ENCODE assay signal across 19 cellular contexts in genomic region chr9:12462861-12463260, GRCh38.
DNase-seq lines count a peak whose midpoint lies in the region; ATAC-seq and TF ChIP-seq lines count a peak whose summit lies in the region.
"Had no signal": no experiment of that assay in that cellular context is flagged by ENCODE, and none has a peak within 500 bp of the region (broad histone marks: within the 10 kb centered on the region; RNA-seq: fewer than 3 reads in every experiment).

No MANE protein-coding gene starts in this region.

- H4K8ac ChIP-seq in H9 (replicated peaks; ENCODE audit: insufficient read length, low read depth, low read length) (no peak overlapping the region), mesendoderm (ENCODE audit: low read depth, low read length) (no peak overlapping the region)

- H3F3A ChIP-seq in GM23338 (replicated peaks; ENCODE audit: low read depth), result no peaks in the 10 kb centered on the region

- H4K91ac ChIP-seq in H9 (ENCODE audit: insufficient read length, low read depth, low read length), result no peak overlapping the region

- H3K27me3 ChIP-seq in GM23338 (ENCODE audit: insufficient read depth) (no peaks in the 10 kb centered on the region), H9 (ENCODE audit: insufficient read depth, low read length) (no peaks in the 10 kb centered on the region), mesendoderm (ENCODE audit: insufficient read depth, low read length, poor library complexity) (no peaks in the 10 kb centered on the region)
- H3K27me3 ChIP-seq: BLaER1 treated with 17β-estradiol and CSF1 and Interleukin-3, amounts not matched to agents 10 nM and 100 nM had no signal

- H3K9ac ChIP-seq in H9 (ENCODE audit: extremely low read depth, insufficient read length, low read length) (no peak overlapping the region), mesendoderm (ENCODE audit: low read length) (no peak overlapping the region)
- H3K9ac ChIP-seq: BLaER1 treated with 17β-estradiol and CSF1 and Interleukin-3, amounts not matched to agents 10 nM and 100 nM had no signal

- H3K23ac ChIP-seq in H9 (ENCODE audit: insufficient read length, low read depth, low read length), result no peak overlapping the region
- H3K23ac ChIP-seq in mesendoderm (ENCODE audit: low read length), result no peak overlapping the region

- H3K9me2 ChIP-seq in GM23338 (ENCODE audit: insufficient read depth), result peaks cover 8% of the 10 kb centered on the region; the same call in 1 of the 2 replicates

- no peak overlapping the region for H2BK12ac ChIP-seq in H9 (ENCODE audit: insufficient read length, low read depth, low read length)

- H3K79me1 ChIP-seq in H9 (ENCODE audit: insufficient read depth, low read depth, low read length, poor library complexity, severe bottlenecking) (no peaks in the 10 kb centered on the region), mesendoderm (ENCODE audit: low read length) (no peaks in the 10 kb centered on the region)

- H3K56ac ChIP-seq in H9 (ENCODE audit: insufficient read length, low read depth, low read length), result no peak overlapping the region
- H3K56ac ChIP-seq in mesendoderm (ENCODE audit: low read length), result no peak overlapping the region

- H2AFZ ChIP-seq in GM23338 (no peak overlapping the region), H9 (ENCODE audit: low read length) (no peak overlapping the region)

- H3T11ph ChIP-seq in H9 (ENCODE audit: low read length), result no peak overlapping the region

- no peaks in the 10 kb centered on the region for H3K23me2 ChIP-seq in H9 (ENCODE audit: insufficient read length, low read depth, low read length, poor library complexity, severe bottlenecking)

- H3K18ac ChIP-seq in H9 (ENCODE audit: insufficient read length, low read depth, low read length) (no peak overlapping the region), mesendoderm (ENCODE audit: low read length) (no peak overlapping the region)

- H3K27ac ChIP-seq in GM23338 (ENCODE audit: low read depth) (peak overlapping the region; percentile 88), H9 (ENCODE audit: insufficient read length, low read depth, low read length) (no peak overlapping the region), mesendoderm (ENCODE audit: low read depth, low read length) (no peak overlapping the region)
- H3K27ac ChIP-seq: BLaER1 treated with 17β-estradiol and CSF1 and Interleukin-3, amounts not matched to agents 10 nM and 100 nM; C4-2B had no signal

- H3K14ac ChIP-seq in H9 (ENCODE audit: insufficient read depth, low read length), result no peak overlapping the region

- in situ Hi-C loops in G401 (cut with HindIII; ENCODE audit: low sequenced_read_pairs), result no loop called here

- CTCF ChIA-PET in WTC11 (lab: Charles Lee), result no interaction called here

- POLR2A ChIA-PET in WTC11 (lab: Charles Lee), result no interaction called here

- no peak for DNase-seq in GM23338 (ENCODE audit: low spot score)
- DNase-seq in H9, result no peak
- no peak for DNase-seq in WTC11 (ENCODE audit: low spot score)
- DNase-seq in mesendoderm, result no peak
- no peak for DNase-seq in G401 (ENCODE audit: low spot score)
- DNase-seq in RPMI8226, result no peak
- DNase-seq: 8988T; ACHN; Caco-2; Calu3; CD4-positive, alpha-beta T cell; CD8-positive, alpha-beta T cell; DMS79; DND-41; EL; GF-D8 had no signal

- H3K4me1 ChIP-seq in GM23338 (ENCODE audit: insufficient read depth) (peaks cover 41% of the 10 kb centered on the region), H9 (ENCODE audit: insufficient read depth, low read length) (peaks cover 11% of the 10 kb centered on the region), mesendoderm (ENCODE audit: control insufficient read depth, low read depth, low read length) (peaks cover 2% of the 10 kb centered on the region)
- H3K4me1 ChIP-seq: Caco-2 had no signal

- TF ChIP-seq CTCF in GM23338 (conservative IDR thresholded peaks at IDR 0.05; ENCODE audit: low read depth in 2 of 2) (no peak), H9 (conservative IDR thresholded peaks at IDR 0.05) (no peak), WTC11 (IDR thresholded peaks at IDR 0.05) (no peak)

- H3K4me3 ChIP-seq in GM23338 (no peak overlapping the region), mesendoderm (ENCODE audit: low read length) (no peak overlapping the region)
- H3K4me3 ChIP-seq: BLaER1 treated with 17β-estradiol and CSF1 and Interleukin-3, amounts not matched to agents 10 nM and 100 nM had no signal

- no peak overlapping the region for H2BK5ac ChIP-seq in H9 (ENCODE audit: insufficient read length, low read length)
- peak overlapping the region; percentile 69 for H2BK5ac ChIP-seq in mesendoderm (ENCODE audit: low read length)

- H3K36me3 ChIP-seq in GM23338 (ENCODE audit: insufficient read depth), result no peaks in the 10 kb centered on the region
- H3K36me3 ChIP-seq in mesendoderm (ENCODE audit: control insufficient read depth, insufficient read depth, low read length), result no peaks in the 10 kb centered on the region
- H3K36me3 ChIP-seq: BLaER1 treated with 17β-estradiol and CSF1 and Interleukin-3, amounts not matched to agents 10 nM and 100 nM had no signal

- H3K27me3 Mint-ChIP-seq in GM23338 (ENCODE audit: insufficient read depth, low read depth, poor library complexity) (no peaks in the 10 kb centered on the region), H9 (ENCODE audit: low read depth) (no peaks in the 10 kb centered on the region), WTC11 (ENCODE audit: low read depth) (no peaks in the 10 kb centered on the region; the same call in 1 of the 2 replicates)
- H3K27me3 Mint-ChIP-seq: CD4-positive, alpha-beta T cell had no signal

- H3K9me3 ChIP-seq in H9 (ENCODE audit: control insufficient read depth, low read depth, low read length), result no peaks in the 10 kb centered on the region
- H3K9me3 ChIP-seq: BLaER1 treated with 17β-estradiol and CSF1 and Interleukin-3, amounts not matched to agents 10 nM and 100 nM; Caco-2 had no signal

- no peak for ATAC-seq in GM23338
- ATAC-seq in WTC11, result no peak
- no peak for ATAC-seq in GM18861 (IDR thresholded peaks at IDR 0.05; ENCODE audit: unreplicated experiment)
- ATAC-seq: CD8-positive, alpha-beta T cell had no signal

- H3K79me2 ChIP-seq in GM23338 (replicated peaks; ENCODE audit: insufficient read depth), result no peaks in the 10 kb centered on the region
- no peaks in the 10 kb centered on the region for H3K79me2 ChIP-seq in H9 (ENCODE audit: insufficient read depth, low read length)
- no peaks in the 10 kb centered on the region for H3K79me2 ChIP-seq in mesendoderm (ENCODE audit: control insufficient read depth, insufficient read depth, low read length)

- no peak overlapping the region for H3K27ac Mint-ChIP-seq in GM23338
- H3K27ac Mint-ChIP-seq in H9, result peak overlapping the region in 2 of 3 experiments; percentile 63 to 84; a peak in 2 of 7 replicates
- peak overlapping the region; percentile 55; the same call in 1 of the 2 replicates for H3K27ac Mint-ChIP-seq in WTC11
- H3K27ac Mint-ChIP-seq: CD4-positive, alpha-beta T cell; CD8-positive, alpha-beta T cell had no signal

- no peak overlapping the region for H2BK20ac ChIP-seq in H9 (ENCODE audit: low read depth, low read length, poor library complexity, severe bottlenecking)

- peaks cover 14% of the 10 kb centered on the region; the same call in 2 of the 3 replicates for H3K36me3 Mint-ChIP-seq in GM23338 (ENCODE audit: low read depth)
- H3K36me3 Mint-ChIP-seq in H9 (ENCODE audit: insufficient read depth in 1 of 3, low read depth in 3 of 3), result peaks cover 0 to 19% (median 0%) of the 10 kb centered on the region in 3 experiments; a peak in 3 of 7 replicates
- peaks cover 6% of the 10 kb centered on the region for H3K36me3 Mint-ChIP-seq in WTC11
- H3K36me3 Mint-ChIP-seq: CD8-positive, alpha-beta T cell had no signal

- H2BK120ac ChIP-seq in H9 (ENCODE audit: low read depth, low read length, poor library complexity, severe bottlenecking) (no peak overlapping the region), mesendoderm (ENCODE audit: low read depth, low read length) (no peak overlapping the region)

- peak overlapping the region; percentile 66; the same call in 1 of the 2 replicates for H3K4me2 ChIP-seq in GM23338
- H3K4me2 ChIP-seq in H9 (ENCODE audit: insufficient read depth, insufficient read length, low read length), result no peak overlapping the region
- no peak overlapping the region for H3K4me2 ChIP-seq in mesendoderm (ENCODE audit: low read length)
- H3K4me2 ChIP-seq: BLaER1 treated with 17β-estradiol and CSF1 and Interleukin-3, amounts not matched to agents 10 nM and 100 nM had no signal

- H2BK15ac ChIP-seq in H9 (ENCODE audit: low read depth, low read length), result no peak overlapping the region
- no peak overlapping the region for H2BK15ac ChIP-seq in mesendoderm (replicated peaks; ENCODE audit: low read depth)

- H3K4me3 Mint-ChIP-seq in GM23338 (no peak overlapping the region), H9 (no peak overlapping the region), WTC11 (no peak overlapping the region)
- H3K4me3 Mint-ChIP-seq: CD4-positive, alpha-beta T cell; CD8-positive, alpha-beta T cell had no signal

- H3K4me1 Mint-ChIP-seq in GM23338 (peaks cover 49% of the 10 kb centered on the region), H9 (peaks cover 35 to 49% of the 10 kb centered on the region in 2 experiments), WTC11 (peaks cover 55% of the 10 kb centered on the region)

- H4K5ac ChIP-seq in H9 (ENCODE audit: insufficient read length, low read depth, low read length) (no peak overlapping the region), mesendoderm (ENCODE audit: low read length) (no peak overlapping the region)

- no peak overlapping the region for H3K4ac ChIP-seq in H9 (ENCODE audit: low read depth, low read length)
- no peak overlapping the region for H3K4ac ChIP-seq in mesendoderm (ENCODE audit: low read depth, low read length)

- H3K9me3 Mint-ChIP-seq in GM23338 (peaks cover 6% of the 10 kb centered on the region; the same call in 1 of the 3 replicates), H9 (peaks cover 6 to 9% of the 10 kb centered on the region in 2 experiments; a peak in 4 of 5 replicates), WTC11 (peaks cover 25% of the 10 kb centered on the region)
- H3K9me3 Mint-ChIP-seq: CD4-positive, alpha-beta T cell had no signal

- H2AK5ac ChIP-seq in H9 (ENCODE audit: insufficient read length, low read length) (no peak overlapping the region), mesendoderm (ENCODE audit: low read length) (no peak overlapping the region)

- H4K20me1 ChIP-seq in GM23338 (replicated peaks; ENCODE audit: insufficient read depth) (no peaks in the 10 kb centered on the region), H9 (ENCODE audit: control insufficient read depth, insufficient read depth, insufficient read length) (no peaks in the 10 kb centered on the region)
- H4K20me1 ChIP-seq: BLaER1 treated with 17β-estradiol and CSF1 and Interleukin-3, amounts not matched to agents 10 nM and 100 nM had no signal

TF ChIP-seq in GM23338, 12 proteins besides CTCF, POLR2A, EP300 and RAD21 (continues in another document):
- TF ChIP-seq POLR2AphosphoS5 (IDR thresholded peaks at IDR 0.05; ENCODE audit: low read depth) (no peak), ZNF331 (CRISPR knock-in tag; IDR thresholded peaks at IDR 0.05; ENCODE audit: low read depth) (no peak), EZH2phosphoT487 (IDR thresholded peaks at IDR 0.05; ENCODE audit: unreplicated experiment) (no peak)

TF ChIP-seq in WTC11, 78 proteins besides CTCF, POLR2A, EP300 and RAD21 (continues in another document):
- TF ChIP-seq ESRRA (CRISPR knock-in tag; IDR thresholded peaks at IDR 0.05; ENCODE audit: borderline replicate concordance) (no peak), ATF1 (CRISPR knock-in tag; IDR thresholded peaks at IDR 0.05) (no peak)
